In genomic region chr1:25090707-25091422, GRCh38 we compare ENCODE assay signal across 25 cellular contexts.
A peak's percentile ranks its signal among the peaks of the same experiment; 100 is the strongest.
DNase-seq lines count a peak whose midpoint lies in the region; ATAC-seq and TF ChIP-seq lines count a peak whose summit lies in the region.
"Had no signal": no experiment of that assay in that cellular context is flagged by ENCODE, and none has a peak within 500 bp of the region (broad histone marks: within the 10 kb centered on the region; RNA-seq: fewer than 3 reads in every experiment).

No MANE protein-coding gene starts in this region.

- no peak overlapping the region for H2AFZ ChIP-seq in Karpas-422 (ENCODE audit: low read length)

- peaks cover 4% of the 10 kb centered on the region for H3K27me3 Mint-ChIP-seq in activated naive CD8-positive, alpha-beta T cell treated with anti-CD3 and anti-CD28 coated beads, Interleukin-2, amount 10 ng/mL, durations not matched to agents 7 days and 5 days
- no peaks in the 10 kb centered on the region for H3K27me3 Mint-ChIP-seq in activated naive CD8-positive, alpha-beta T cell treated with anti-CD3 and anti-CD28 coated beads for 36 hours
- peaks cover 5% of the 10 kb centered on the region for H3K27me3 Mint-ChIP-seq in endodermal cell (ENCODE audit: insufficient read depth)
- H3K27me3 Mint-ChIP-seq in naive thymus-derived CD8-positive, alpha-beta T cell, result peaks cover 0 to 3% (median 0%) of the 10 kb centered on the region in 5 donors

- CTCF ChIA-PET in RWPE1 (lab: Yijun Ruan, JAX), result interaction anchor here (0.6 kb wide), 1 partner anchor 114 kb away, joined by 3 read pairs; no protein-coding TSS in a partner anchor

- H3K36me3 ChIP-seq in endodermal cell (ENCODE audit: control insufficient read depth, insufficient read depth, low read length), result no peaks in the 10 kb centered on the region
- H3K36me3 ChIP-seq in Karpas-422 (ENCODE audit: insufficient read depth, low read length), result no peaks in the 10 kb centered on the region

- no peaks in the 10 kb centered on the region for H3K4me1 ChIP-seq in endodermal cell (ENCODE audit: control insufficient read depth, insufficient read depth, low read length)
- peaks cover 16% of the 10 kb centered on the region for H3K4me1 ChIP-seq in Karpas-422 (ENCODE audit: low read length)
- H3K4me1 ChIP-seq: psoas muscle had no signal

- H3K27ac Mint-ChIP-seq in activated naive CD8-positive, alpha-beta T cell treated with anti-CD3 and anti-CD28 coated beads, Interleukin-2, amount 10 ng/mL, durations not matched to agents 7 days and 5 days, result peak overlapping the region; percentile 39
- H3K27ac Mint-ChIP-seq in activated naive CD8-positive, alpha-beta T cell treated with anti-CD3 and anti-CD28 coated beads for 36 hours, result no peak overlapping the region
- peak overlapping the region; percentile 58 for H3K27ac Mint-ChIP-seq in endodermal cell
- peak overlapping the region in 3 of 10 donors; percentile 49 to 83 (median 51) for H3K27ac Mint-ChIP-seq in naive thymus-derived CD8-positive, alpha-beta T cell
- H3K27ac Mint-ChIP-seq: activated CD4-positive, alpha-beta memory T cell treated with anti-CD3 and anti-CD28 coated beads, Interleukin-2, amount 10 ng/mL, durations not matched to agents 7 days and 5 days; CD14-positive monocyte had no signal

- no peak for ATAC-seq in activated naive CD8-positive, alpha-beta T cell treated with anti-CD3 and anti-CD28 coated beads, Interleukin-2, amount 10 ng/mL, durations not matched to agents 7 days and 5 days (ENCODE audit: low read depth)
- ATAC-seq in naive thymus-derived CD8-positive, alpha-beta T cell, result no peak
- ATAC-seq: activated T-cell treated with anti-CD3 and anti-CD28 coated beads, Interleukin-2, amount 50 U/mL, for 4 hours; esophagus mucosa; left cardiac atrium; natural killer cell treated with Interleukin-12 subunit alpha and Interleukin-12 subunit beta and Interleukin-15 and Interleukin-18, amount 100 ng/mL, for 72 hours; psoas muscle had no signal

- H3K4me3 Mint-ChIP-seq in activated naive CD8-positive, alpha-beta T cell treated with anti-CD3 and anti-CD28 coated beads, Interleukin-2, amount 10 ng/mL, durations not matched to agents 7 days and 5 days, result no peak overlapping the region
- H3K4me3 Mint-ChIP-seq in activated naive CD8-positive, alpha-beta T cell treated with anti-CD3 and anti-CD28 coated beads for 36 hours, result no peak overlapping the region
- H3K4me3 Mint-ChIP-seq in endodermal cell, result no peak overlapping the region
- H3K4me3 Mint-ChIP-seq in naive thymus-derived CD8-positive, alpha-beta T cell, result peak overlapping the region in 1 of 10 donors; percentile 9
- H3K4me3 Mint-ChIP-seq: activated CD4-positive, alpha-beta memory T cell treated with anti-CD3 and anti-CD28 coated beads, Interleukin-2, amount 10 ng/mL, durations not matched to agents 7 days and 5 days; activated T-cell treated with anti-CD3 and anti-CD28 coated beads, Interleukin-2, amount 50 U/mL, for 4 hours; CD14-positive monocyte; natural killer cell treated with Interleukin-12 subunit alpha and Interleukin-12 subunit beta and Interleukin-15 and Interleukin-18, amount 100 ng/mL, for 72 hours had no signal

- 78 to 88% methylated on average over 10 to 13 of the region's 13 CpGs for WGBS in endodermal cell (ENCODE audit: insufficient coverage in 1 of 2, insufficient read length in 1 of 2), 2 experiments

- no peak overlapping the region for H3K4me2 ChIP-seq in Karpas-422 (ENCODE audit: low read depth, low read length, poor library complexity, severe bottlenecking)

- peaks cover 41% of the 10 kb centered on the region for H3K4me1 Mint-ChIP-seq in activated naive CD8-positive, alpha-beta T cell treated with anti-CD3 and anti-CD28 coated beads, Interleukin-2, amount 10 ng/mL, durations not matched to agents 7 days and 5 days
- peaks cover 36% of the 10 kb centered on the region for H3K4me1 Mint-ChIP-seq in activated naive CD8-positive, alpha-beta T cell treated with anti-CD3 and anti-CD28 coated beads for 36 hours
- no peaks in the 10 kb centered on the region for H3K4me1 Mint-ChIP-seq in endodermal cell
- H3K4me1 Mint-ChIP-seq in naive thymus-derived CD8-positive, alpha-beta T cell, result peaks cover 29 to 56% (median 45%) of the 10 kb centered on the region in 4 donors

- H3K9me2 ChIP-seq in Karpas-422 (replicated peaks; ENCODE audit: insufficient read depth, low read length), result no peaks in the 10 kb centered on the region

- POLR2A ChIA-PET in activated naive CD8-positive, alpha-beta T cell treated with anti-CD3 and anti-CD28 coated beads, Interleukin-2, amount 10 ng/mL, durations not matched to agents 7 days and 5 days (lab: Charles Lee), result interaction anchor here (0.5 to 1.7 kb wide), 3 partner anchors 10 to 1102 kb away, joined by 3 to 6 read pairs (median 4); no protein-coding TSS in a partner anchor
- POLR2A ChIA-PET in RWPE1 (lab: Yijun Ruan, JAX; ENCODE audit: low non-redundant PET), result no interaction called here
- POLR2A ChIA-PET in naive thymus-derived CD8-positive, alpha-beta T cell (lab: Charles Lee), result interaction anchor here (1.2 kb wide), 1 partner anchor 9 kb away, joined by 3 read pairs; no protein-coding TSS in a partner anchor

- H3K27ac ChIP-seq in RWPE1 (no peak overlapping the region), endodermal cell (ENCODE audit: low read depth, low read length) (no peak overlapping the region), Karpas-422 (ENCODE audit: low read length) (no peak overlapping the region)
- H3K27ac ChIP-seq: HL-60, psoas muscle, VCaP had no signal

- H3K79me2 ChIP-seq in Karpas-422 (ENCODE audit: low read length), result no peaks in the 10 kb centered on the region

- H3K9me3 ChIP-seq in endodermal cell (ENCODE audit: control insufficient read depth, low read length) (no peaks in the 10 kb centered on the region), Karpas-422 (ENCODE audit: low read length) (no peaks in the 10 kb centered on the region)
- H3K9me3 ChIP-seq: psoas muscle had no signal

- TF ChIP-seq CTCF in RWPE1 (conservative IDR thresholded peaks at IDR 0.05; ENCODE audit: low read depth) (no peak), endodermal cell (conservative IDR thresholded peaks at IDR 0.05) (no peak)

- H4K20me1 ChIP-seq in Karpas-422 (ENCODE audit: insufficient read depth, low read depth, low read length), result no peaks in the 10 kb centered on the region

- peaks cover 13% of the 10 kb centered on the region for H3K36me3 Mint-ChIP-seq in activated naive CD8-positive, alpha-beta T cell treated with anti-CD3 and anti-CD28 coated beads, Interleukin-2, amount 10 ng/mL, durations not matched to agents 7 days and 5 days
- peaks cover 9% of the 10 kb centered on the region for H3K36me3 Mint-ChIP-seq in activated naive CD8-positive, alpha-beta T cell treated with anti-CD3 and anti-CD28 coated beads for 36 hours
- H3K36me3 Mint-ChIP-seq in endodermal cell (ENCODE audit: low read depth), result no peaks in the 10 kb centered on the region
- no peaks in the 10 kb centered on the region for H3K36me3 Mint-ChIP-seq in naive thymus-derived CD8-positive, alpha-beta T cell
- H3K36me3 Mint-ChIP-seq: CD14-positive monocyte; natural killer cell treated with Interleukin-12 subunit alpha and Interleukin-12 subunit beta and Interleukin-15 and Interleukin-18, amount 100 ng/mL, for 72 hours had no signal

- peaks cover 4% of the 10 kb centered on the region for H3K9me3 Mint-ChIP-seq in activated naive CD8-positive, alpha-beta T cell treated with anti-CD3 and anti-CD28 coated beads, Interleukin-2, amount 10 ng/mL, durations not matched to agents 7 days and 5 days
- peaks cover 7% of the 10 kb centered on the region for H3K9me3 Mint-ChIP-seq in activated naive CD8-positive, alpha-beta T cell treated with anti-CD3 and anti-CD28 coated beads for 36 hours
- no peaks in the 10 kb centered on the region for H3K9me3 Mint-ChIP-seq in endodermal cell
- peaks cover 0 to 1% (median 0%) of the 10 kb centered on the region in 9 donors for H3K9me3 Mint-ChIP-seq in naive thymus-derived CD8-positive, alpha-beta T cell
- H3K9me3 Mint-ChIP-seq: activated T-cell treated with anti-CD3 and anti-CD28 coated beads, Interleukin-2, amount 50 U/mL, for 4 hours; natural killer cell treated with Interleukin-12 subunit alpha and Interleukin-12 subunit beta and Interleukin-15 and Interleukin-18, amount 100 ng/mL, for 72 hours had no signal

- no peak overlapping the region for H3K4me3 ChIP-seq in endodermal cell (ENCODE audit: low read length)
- H3K4me3 ChIP-seq in Karpas-422 (ENCODE audit: low read length), result no peak overlapping the region
- H3K4me3 ChIP-seq: psoas muscle had no signal

- H3K9ac ChIP-seq in endodermal cell (ENCODE audit: extremely low read depth, low read length, poor library complexity, severe bottlenecking), result no peak overlapping the region
- no peak overlapping the region for H3K9ac ChIP-seq in Karpas-422 (ENCODE audit: low read length)

- H3K27me3 ChIP-seq in endodermal cell (ENCODE audit: control insufficient read depth, insufficient read depth, low read length, poor library complexity, severe bottlenecking) (no peaks in the 10 kb centered on the region), Karpas-422 (ENCODE audit: low read length) (no peaks in the 10 kb centered on the region)

- DNase-seq in activated naive CD8-positive, alpha-beta T cell treated with anti-CD3 and anti-CD28 coated beads, Interleukin-2, amount 10 ng/mL, durations not matched to agents 7 days and 5 days, result no peak
- no peak for DNase-seq in activated naive CD8-positive, alpha-beta T cell treated with anti-CD3 and anti-CD28 coated beads for 36 hours
- peak; percentile 16 for DNase-seq in RWPE1 (ENCODE audit: low spot score)
- DNase-seq in endodermal cell, result no peak
- DNase-seq in naive thymus-derived CD8-positive, alpha-beta T cell, result no peak
- DNase-seq in GOT3 (lab: John Stamatoyannopoulos, UW), result no peak
- no peak for DNase-seq in NCI-H1092 (lab: John Stamatoyannopoulos, UW)
- DNase-seq in Karpas-422, result no peak
- DNase-seq: activated CD4-positive, alpha-beta memory T cell treated with anti-CD3 and anti-CD28 coated beads, Interleukin-2, amount 10 ng/mL, durations not matched to agents 7 days and 5 days; activated T-cell treated with anti-CD3 and anti-CD28 coated beads, Interleukin-2, amount 50 U/mL, for 4 hours; DMS153; KG1; left cardiac atrium; NCI-H2171; NCI-H69; psoas muscle; SIG-M5; small intestine; stimulated activated CD4-positive, alpha-beta T cell treated with anti-CD3 and anti-CD28 coated beads, Interleukin-4, amount 100 ng/mL, for 24 hours; T-helper 1 cell had no signal
